In the genomic region with DNA sequence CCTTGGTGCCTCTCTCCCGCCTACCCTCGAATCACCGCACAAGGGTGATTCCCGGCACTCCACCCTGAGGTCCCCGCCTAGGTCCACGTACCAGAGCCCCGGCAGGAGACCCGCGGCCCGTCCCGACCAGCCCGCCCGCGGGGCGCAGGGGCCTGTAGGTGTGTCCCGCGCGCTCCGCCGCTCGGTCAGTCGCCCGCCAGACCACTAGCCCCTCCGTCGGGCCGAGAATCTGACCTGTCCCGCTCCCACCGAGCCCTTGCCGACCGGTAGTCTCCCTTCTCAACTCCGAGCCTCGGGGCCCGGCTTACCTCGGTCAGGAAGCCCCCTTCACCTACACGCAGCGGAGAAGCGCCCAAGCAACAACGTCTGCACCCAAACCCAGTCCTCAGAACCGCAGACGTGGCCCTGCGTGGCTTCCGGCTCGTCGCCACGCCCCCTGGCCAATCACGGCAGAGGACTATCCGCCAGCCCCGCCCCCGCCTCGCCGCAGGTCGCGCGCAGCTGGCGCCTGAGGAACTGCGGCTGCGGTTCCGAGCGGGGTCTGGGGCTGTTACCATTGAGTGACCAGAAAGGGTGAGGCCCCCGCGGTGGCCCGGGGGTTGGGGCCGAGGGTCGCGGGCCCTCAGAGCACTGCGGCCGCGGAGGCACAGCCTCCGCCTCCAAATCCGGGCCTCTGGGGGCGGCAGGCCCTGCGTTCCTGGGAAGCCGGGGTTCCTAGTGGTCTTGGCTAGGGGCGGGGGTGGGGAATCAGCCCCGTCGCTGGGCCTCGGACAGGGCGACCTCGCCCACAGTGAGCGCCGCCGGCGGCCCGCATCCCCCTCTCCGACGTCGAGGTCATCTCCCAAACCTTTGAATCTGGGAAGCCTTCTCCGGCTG, we compare ENCODE assay signal across 8 cellular contexts. TPM values are rescaled to one million over a fixed set of nuclear protein-coding genes. Genes with fewer than 3 reads are reported as not detected.
A peak's percentile ranks its signal among the peaks of the same experiment; 100 is the strongest.
DNase-seq lines count a peak whose midpoint lies in the region.

A gene with protein sequence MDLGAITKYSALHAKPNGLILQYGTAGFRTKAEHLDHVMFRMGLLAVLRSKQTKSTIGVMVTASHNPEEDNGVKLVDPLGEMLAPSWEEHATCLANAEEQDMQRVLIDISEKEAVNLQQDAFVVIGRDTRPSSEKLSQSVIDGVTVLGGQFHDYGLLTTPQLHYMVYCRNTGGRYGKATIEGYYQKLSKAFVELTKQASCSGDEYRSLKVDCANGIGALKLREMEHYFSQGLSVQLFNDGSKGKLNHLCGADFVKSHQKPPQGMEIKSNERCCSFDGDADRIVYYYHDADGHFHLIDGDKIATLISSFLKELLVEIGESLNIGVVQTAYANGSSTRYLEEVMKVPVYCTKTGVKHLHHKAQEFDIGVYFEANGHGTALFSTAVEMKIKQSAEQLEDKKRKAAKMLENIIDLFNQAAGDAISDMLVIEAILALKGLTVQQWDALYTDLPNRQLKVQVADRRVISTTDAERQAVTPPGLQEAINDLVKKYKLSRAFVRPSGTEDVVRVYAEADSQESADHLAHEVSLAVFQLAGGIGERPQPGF (minus strand): TSS at position 395 of the 876 bp plus-strand sequence. CDS start 2,253 bp downstream, outside the sequence.
A gene (plus strand): TSS at position 487 of the 876 bp plus-strand sequence. CDS start 1,095 bp downstream, outside the sequence.

- H2BK5ac ChIP-seq in neuronal stem cell (ENCODE audit: low read length), result peak within 1 kb of the TSS; percentile 58

- no peak within 1 kb of the TSS for H2BK15ac ChIP-seq in neuronal stem cell (ENCODE audit: low read length)

- H3K4me3 ChIP-seq in HAP-1, result peak within 1 kb of the TSS; percentile 91
- peak within 1 kb of the TSS; percentile 74 for H3K4me3 ChIP-seq in SJCRH30
- peak within 1 kb of the TSS; percentile 73 to 95 for H3K4me3 ChIP-seq in neuronal stem cell (ENCODE audit: low read length in 2 of 2)
- H3K4me3 ChIP-seq in subcutaneous abdominal adipose tissue (ENCODE audit: low read depth in 1 of 5, low read length in 5 of 5), result peak within 1 kb of the TSS; percentile 79 to 94 (median 94)

- no CpG with 5 or more reads among the region's 88 CpGs for WGBS in neuronal stem cell (ENCODE audit: extremely low coverage in 2 of 2, insufficient read length in 2 of 2, insufficient replicate concordance in 1 of 2), 2 donors

- H3K4me1 ChIP-seq in HAP-1, result peaks cover 12% of the 10 kb centered on the region
- no peaks in the 10 kb centered on the region for H3K4me1 ChIP-seq in SJCRH30
- H3K4me1 ChIP-seq in neuronal stem cell (ENCODE audit: control insufficient read depth in 2 of 2, insufficient read depth in 1 of 2, low read depth in 1 of 2, low read length in 2 of 2), result peaks cover 3 to 8% of the 10 kb centered on the region in 2 donors
- H3K4me1 ChIP-seq in subcutaneous abdominal adipose tissue (ENCODE audit: control insufficient read depth in 5 of 5, insufficient read depth in 5 of 5, low read length in 5 of 5), result peaks cover 0 to 34% (median 23%) of the 10 kb centered on the region in 5 donors

- no peak within 1 kb of the TSS for H2BK12ac ChIP-seq in neuronal stem cell (ENCODE audit: low read length)

- peak within 1 kb of the TSS; percentile 18 for H4K91ac ChIP-seq in neuronal stem cell (ENCODE audit: low read depth, low read length, poor library complexity)

- H2AFZ ChIP-seq in neuronal stem cell (ENCODE audit: low read length), result peak within 1 kb of the TSS; percentile 93

- peak within 1 kb of the TSS; percentile 63 for H3K27ac ChIP-seq in SJCRH30
- peak within 1 kb of the TSS; percentile 63 for H3K27ac ChIP-seq in neuronal stem cell (replicated peaks; ENCODE audit: low read length)
- H3K27ac ChIP-seq in subcutaneous abdominal adipose tissue (ENCODE audit: low read depth, low read length), result peak within 1 kb of the TSS; percentile 91

- H3K36me3 ChIP-seq in HAP-1 (replicated peaks) (peaks cover 29% of the 10 kb centered on the region), SJCRH30 (0 out of 2 replicates have a peak, but pooled peaks cover 2% of the 10 kb centered on the region), neuronal stem cell (replicated peaks in 1 of 2; ENCODE audit: control insufficient read depth in 2 of 2, insufficient read depth in 2 of 2, low read length in 2 of 2) (peaks cover 15 to 61% of the 10 kb centered on the region in 2 donors), subcutaneous abdominal adipose tissue (ENCODE audit: control insufficient read depth in 5 of 5, insufficient read depth in 5 of 5, low read length in 5 of 5) (peaks cover 4 to 22% (median 13%) of the 10 kb centered on the region in 5 donors)

- H2AK5ac ChIP-seq in neuronal stem cell (ENCODE audit: low read depth, low read length), result no peak within 1 kb of the TSS

- H3K27me3 ChIP-seq in HAP-1 (ENCODE audit: low read depth) (no peaks in the 10 kb centered on the region), SJCRH30 (no peaks in the 10 kb centered on the region), neuronal stem cell (ENCODE audit: control insufficient read depth in 3 of 3, insufficient read depth in 3 of 3, low read depth in 1 of 3, low read length in 3 of 3) (no peaks in the 10 kb centered on the region), subcutaneous abdominal adipose tissue (ENCODE audit: control insufficient read depth in 5 of 5, insufficient read depth in 4 of 5, low read length in 5 of 5) (no peaks in the 10 kb centered on the region)

- H3K14ac ChIP-seq in neuronal stem cell (ENCODE audit: low read length), result peak within 1 kb of the TSS; percentile 60

- no peak within 1 kb of the TSS for H3K4ac ChIP-seq in neuronal stem cell (ENCODE audit: low read length)

- in situ Hi-C loops in HAP-1 (cut with MboI; ENCODE audit: low sequenced_read_pairs), result no loop called here

- peak within 1 kb of the TSS; percentile 94 for H3K23ac ChIP-seq in neuronal stem cell (ENCODE audit: low read depth, low read length, poor library complexity)

- peak within 1 kb of the TSS; percentile 68 for H3K4me2 ChIP-seq in neuronal stem cell (ENCODE audit: insufficient read depth, low read length, poor library complexity, severe bottlenecking)

- H3K9ac ChIP-seq in neuronal stem cell (ENCODE audit: low read depth, low read length, poor library complexity) (peak within 1 kb of the TSS; percentile 88), subcutaneous abdominal adipose tissue (ENCODE audit: low read length in 5 of 5) (peak within 1 kb of the TSS; percentile 69 to 98 (median 92))

- no peak within 1 kb of the TSS for H4K8ac ChIP-seq in neuronal stem cell (ENCODE audit: low read depth, low read length)

- H3K9me3 ChIP-seq in HAP-1, result no peaks in the 10 kb centered on the region
- H3K9me3 ChIP-seq in SJCRH30 (replicated peaks), result no peaks in the 10 kb centered on the region
- no peaks in the 10 kb centered on the region for H3K9me3 ChIP-seq in neuronal stem cell (replicated peaks in 1 of 2; ENCODE audit: control insufficient read depth in 2 of 2, insufficient read depth in 1 of 2, low read depth in 1 of 2, low read length in 2 of 2)
- H3K9me3 ChIP-seq in subcutaneous abdominal adipose tissue (ENCODE audit: control insufficient read depth in 5 of 5, low read length in 5 of 5), result no peaks in the 10 kb centered on the region

- H2BK120ac ChIP-seq in neuronal stem cell (ENCODE audit: low read depth, low read length), result no peak within 1 kb of the TSS

- no peaks in the 10 kb centered on the region for H3K79me1 ChIP-seq in neuronal stem cell (ENCODE audit: low read depth, low read length)

- DNase-seq in GF-D8 (lab: John Stamatoyannopoulos, UW), result peak; percentile 57
- peak; percentile 84 to 94 for DNase-seq in HAP-1 (ENCODE audit: low spot score in 2 of 2)
- peak; percentile 89 for DNase-seq in M059J (ENCODE audit: low read depth)
- peak; percentile 85 to 90 for DNase-seq in SJCRH30
- peak; percentile 90 for DNase-seq in activated naive CD4-positive, alpha-beta T cell treated with Interleukin-2 at 50 U/mL for 16 hours
- peak; percentile 64 for DNase-seq in foreskin melanocyte
- DNase-seq in neuronal stem cell (ENCODE audit: low spot score), result peak; percentile 86

- peak within 1 kb of the TSS; percentile 95 for H3K18ac ChIP-seq in neuronal stem cell (ENCODE audit: low read length)

RNA-seq across cellular contexts. Expression of the first gene that starts in this region (rescaled TPM):
- 77.2 and 90.9 TPM in 2 replicates for total RNA-seq in M059J (2014; rRNA removed; shearing (Covaris generic))
- total RNA-seq in SJCRH30 (2014; rRNA removed; shearing (Covaris generic)), result 35.3 and 38.2 TPM in 2 replicates
- 22.8 TPM for polyA plus RNA-seq in neuronal stem cell (2013, experiment 1 of 2)
- polyA plus RNA-seq in neuronal stem cell (2013, experiment 2 of 2), result 22.4 TPM

RNA-seq across cellular contexts. Expression of the second gene that starts in this region (rescaled TPM):
- 1.9 and 5.1 TPM in 2 replicates for total RNA-seq in M059J (2014; rRNA removed; shearing (Covaris generic))
- 3.1 and 3.6 TPM in 2 replicates for total RNA-seq in SJCRH30 (2014; rRNA removed; shearing (Covaris generic))
- 5.8 TPM for polyA plus RNA-seq in neuronal stem cell (2013, experiment 1 of 2)
- polyA plus RNA-seq in neuronal stem cell (2013, experiment 2 of 2), result 6.0 TPM

Comparison
In these comparisons a context has a peak if more than half of its experiments do, and no peak if none do; other contexts are left out.
1. Peak in every context shown above with its lines: DNase-seq, H3K4me3 ChIP-seq and H3K27ac ChIP-seq.